20 cellular contexts compared by ENCODE assay signal in the genomic region with DNA sequence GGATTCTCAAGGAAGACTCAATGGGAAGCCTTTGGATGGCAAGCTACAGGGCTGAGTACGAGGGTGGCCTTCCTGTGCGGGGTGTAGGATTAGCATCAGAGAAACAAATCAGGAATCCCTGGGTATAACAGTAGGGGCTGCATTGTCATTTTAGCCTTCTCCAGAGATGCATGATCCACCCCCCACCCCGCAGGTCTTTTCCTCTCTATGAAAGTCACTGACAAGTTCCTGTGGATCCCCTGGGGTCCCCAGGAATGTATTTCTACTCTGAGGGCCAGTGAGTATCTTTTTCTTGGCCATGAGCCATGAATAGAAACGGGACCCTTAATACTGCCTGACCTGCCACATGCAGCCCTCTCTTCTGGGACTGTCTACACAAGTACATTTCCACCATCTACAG.
DNase-seq lines count a peak whose midpoint lies in the region; ATAC-seq, FAIRE-seq and TF ChIP-seq lines count a peak whose summit lies in the region.
"Had no signal": no experiment of that assay in that cellular context is flagged by ENCODE, and none has a peak within 500 bp of the region (broad histone marks: within the 10 kb centered on the region; RNA-seq: fewer than 3 reads in every experiment).

No MANE protein-coding gene starts in this region.

- TF ChIP-seq POLR2A in vagina (IDR thresholded peaks at IDR 0.05) (no peak), GM12892 (IDR thresholded peaks at IDR 0.05; ENCODE audit: low read depth, low read length) (no peak)

- CTCF ChIA-PET in activated naive CD4-positive, alpha-beta T cell treated with anti-CD3 and anti-CD28 coated beads, Interleukin-2, amount 10 ng/mL, durations not matched to agents 7 days and 5 days (lab: Charles Lee), result no interaction called here

- FAIRE-seq in GM12892 (lab: Jason Lieb, UNC), result no peak

- intact Hi-C loops in activated CD4-positive, alpha-beta T cell treated with anti-CD3 and anti-CD28 coated beads, Interleukin-2, amount 10 ng/mL, durations not matched to agents 24 days and 14 days (cut with micrococcal nuclease), result no loop called here
- intact Hi-C loops in vagina (cut with DNase I), result no loop called here

- H3K27ac Mint-ChIP-seq in activated CD4-positive, alpha-beta T cell treated with anti-CD3 and anti-CD28 coated beads, Interleukin-2, amount 10 ng/mL, durations not matched to agents 24 days and 14 days, result no peak overlapping the region
- H3K27ac Mint-ChIP-seq in activated naive CD4-positive, alpha-beta T cell treated with anti-CD3 and anti-CD28 coated beads, Interleukin-2, amount 10 ng/mL, durations not matched to agents 7 days and 5 days, result no peak overlapping the region

- H3K9me3 Mint-ChIP-seq in activated CD4-positive, alpha-beta T cell treated with anti-CD3 and anti-CD28 coated beads, Interleukin-2, amount 10 ng/mL, durations not matched to agents 24 days and 14 days, result no peaks in the 10 kb centered on the region
- no peaks in the 10 kb centered on the region for H3K9me3 Mint-ChIP-seq in activated naive CD4-positive, alpha-beta T cell treated with anti-CD3 and anti-CD28 coated beads, Interleukin-2, amount 10 ng/mL, durations not matched to agents 7 days and 5 days

- no peaks in the 10 kb centered on the region for H3K27me3 ChIP-seq in vagina
- H3K27me3 ChIP-seq: uterus had no signal

- H3K4me3 Mint-ChIP-seq in activated CD4-positive, alpha-beta T cell treated with anti-CD3 and anti-CD28 coated beads, Interleukin-2, amount 10 ng/mL, durations not matched to agents 24 days and 14 days, result no peak overlapping the region
- no peak overlapping the region for H3K4me3 Mint-ChIP-seq in activated naive CD4-positive, alpha-beta T cell treated with anti-CD3 and anti-CD28 coated beads, Interleukin-2, amount 10 ng/mL, durations not matched to agents 7 days and 5 days

- no peak for ATAC-seq in HG03521 (IDR thresholded peaks at IDR 0.05; ENCODE audit: unreplicated experiment)
- ATAC-seq: left lobe of liver had no signal

- no peaks in the 10 kb centered on the region for H3K36me3 ChIP-seq in vagina
- H3K36me3 ChIP-seq: neutrophil, uterus, WERI-Rb-1 had no signal

- no peak for TF ChIP-seq CTCF in vagina (IDR thresholded peaks at IDR 0.05)

- no peak overlapping the region for H3K4me3 ChIP-seq in vagina
- H3K4me3 ChIP-seq: uterus had no signal

- DNase-seq in activated CD4-positive, alpha-beta T cell treated with anti-CD3 and anti-CD28 coated beads, Interleukin-2, amount 10 ng/mL, durations not matched to agents 24 days and 14 days, result peak; percentile 32
- DNase-seq in activated CD4-positive, alpha-beta T cell treated with anti-CD3 and anti-CD28 coated beads, Interleukin-2, amount 50 U/mL, for 1 hour, result no peak
- peak; percentile 49 for DNase-seq in brain pericyte (ENCODE audit: low read depth, low spot score)
- DNase-seq in iPS-NIHi7 (ENCODE audit: extremely low spot score), result peak; percentile 67
- DNase-seq in vagina (ENCODE audit: extremely low spot score in 2 of 2), result peak in 1 of 2 donors; percentile 58
- DNase-seq in GM12892 (ENCODE audit: insufficient read length), result no peak
- DNase-seq in activated naive CD4-positive, alpha-beta T cell treated with anti-CD3 and anti-CD28 coated beads, Interleukin-2, amount 10 ng/mL, durations not matched to agents 7 days and 5 days, result no peak
- DNase-seq: 8988T; activated CD4-positive, alpha-beta T cell treated with anti-CD3 and anti-CD28 coated beads, Interleukin-2, amount 50 U/mL, for 48 hours; activated gamma-delta T cell; C1 segment of cervical spinal cord; Calu3; caudate nucleus; NCI-H1694 treated with DMSO at 0.1 percent for 48 hours; retina; uterus; WERI-Rb-1 had no signal

- H3K27me3 Mint-ChIP-seq in activated CD4-positive, alpha-beta T cell treated with anti-CD3 and anti-CD28 coated beads, Interleukin-2, amount 10 ng/mL, durations not matched to agents 24 days and 14 days, result peaks cover 6% of the 10 kb centered on the region
- peaks cover 4% of the 10 kb centered on the region for H3K27me3 Mint-ChIP-seq in activated naive CD4-positive, alpha-beta T cell treated with anti-CD3 and anti-CD28 coated beads, Interleukin-2, amount 10 ng/mL, durations not matched to agents 7 days and 5 days

- no peaks in the 10 kb centered on the region for H3K9me3 ChIP-seq in vagina
- H3K9me3 ChIP-seq: neutrophil, uterus had no signal

- peaks cover 4% of the 10 kb centered on the region for H3K4me1 ChIP-seq in vagina
- H3K4me1 ChIP-seq: uterus had no signal

- no peaks in the 10 kb centered on the region for H3K4me1 Mint-ChIP-seq in activated CD4-positive, alpha-beta T cell treated with anti-CD3 and anti-CD28 coated beads, Interleukin-2, amount 10 ng/mL, durations not matched to agents 24 days and 14 days
- H3K4me1 Mint-ChIP-seq in activated naive CD4-positive, alpha-beta T cell treated with anti-CD3 and anti-CD28 coated beads, Interleukin-2, amount 10 ng/mL, durations not matched to agents 7 days and 5 days, result no peaks in the 10 kb centered on the region

- peak overlapping the region; percentile 80 for H3K27ac ChIP-seq in vagina
- H3K27ac ChIP-seq: neutrophil, uterus, WERI-Rb-1 had no signal

- H3K36me3 Mint-ChIP-seq in activated CD4-positive, alpha-beta T cell treated with anti-CD3 and anti-CD28 coated beads, Interleukin-2, amount 10 ng/mL, durations not matched to agents 24 days and 14 days (ENCODE audit: low read depth), result no peaks in the 10 kb centered on the region
- H3K36me3 Mint-ChIP-seq in activated naive CD4-positive, alpha-beta T cell treated with anti-CD3 and anti-CD28 coated beads, Interleukin-2, amount 10 ng/mL, durations not matched to agents 7 days and 5 days, result no peaks in the 10 kb centered on the region

Comparison
In these comparisons a context has a peak if more than half of its experiments do, and no peak if none do; other contexts are left out.
1. DNase-seq: peak in activated CD4-positive, alpha-beta T cell treated with anti-CD3 and anti-CD28 coated beads, Interleukin-2, amount 10 ng/mL, durations not matched to agents 24 days and 14 days (single experiment), brain pericyte (single experiment) and iPS-NIHi7 (single experiment); none in activated CD4-positive, alpha-beta T cell treated with anti-CD3 and anti-CD28 coated beads, Interleukin-2, amount 50 U/mL, for 1 hour (single experiment), GM12892 (single experiment) and activated naive CD4-positive, alpha-beta T cell treated with anti-CD3 and anti-CD28 coated beads, Interleukin-2, amount 10 ng/mL, durations not matched to agents 7 days and 5 days (single experiment).